ENCODE assay signal across 13 cellular contexts in genomic region chr6:87323880-87324279, GRCh38. TPM values are rescaled to one million over a fixed set of nuclear protein-coding genes. Genes with fewer than 3 reads are reported as not detected.
"Had no signal": no experiment of that assay in that cellular context is flagged by ENCODE, and none has a peak within 500 bp of the region (broad histone marks: within the 10 kb centered on the region; RNA-seq: fewer than 3 reads in every experiment).

No MANE protein-coding gene starts in this region.

RNA-seq across cellular contexts. Expression of gene GJB7, which starts 5.2 kb away (rescaled TPM):
- total RNA-seq: activated CD8-positive, alpha-beta memory T cell treated with anti-CD3 and anti-CD28 coated beads, Interleukin-2, amount 10 ng/mL, durations not matched to agents 7 days and 5 days; aorta; esophagus muscularis mucosa; frontal cortex; left ventricle myocardium inferior; lung microvascular endothelial cell; pancreas; pulmonary artery endothelial cell; right cardiac atrium; stomach; T-helper 2 cell treated with Interferon-gamma antibody and Interleukin-4, amounts not matched to agents 100 ng/mL and 5 ng/mL, for 36 hours; tibial nerve had no signal
- polyA plus RNA-seq: adipose tissue, aorta, pancreas, right cardiac atrium had no signal
